16 cellular contexts compared by ENCODE assay signal in the genomic region with DNA sequence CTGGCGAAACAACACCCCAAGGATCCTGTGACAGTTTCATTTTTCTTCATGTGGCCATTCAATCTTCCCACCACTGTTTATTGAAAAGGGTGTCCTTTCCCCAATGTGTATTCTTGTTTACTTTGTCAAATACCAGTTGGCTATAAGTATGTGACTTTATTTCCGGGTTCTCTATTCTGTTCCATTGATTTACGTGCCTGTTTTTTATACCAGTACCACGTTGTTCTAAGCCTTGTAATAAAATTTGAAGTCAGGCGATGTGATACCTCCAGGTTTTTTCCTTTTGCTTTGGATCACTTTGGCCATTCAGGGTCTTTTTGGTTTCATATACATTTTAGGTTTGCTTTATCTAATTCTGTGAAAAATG. TPM values are rescaled to one million over a fixed set of nuclear protein-coding genes. Genes with fewer than 3 reads are reported as not detected.
A peak's percentile ranks its signal among the peaks of the same experiment; 100 is the strongest.
DNase-seq lines count a peak whose midpoint lies in the region; FAIRE-seq and TF ChIP-seq lines count a peak whose summit lies in the region.
"Had no signal": no experiment of that assay in that cellular context is flagged by ENCODE, and none has a peak within 500 bp of the region (broad histone marks: within the 10 kb centered on the region; RNA-seq: fewer than 3 reads in every experiment).

No MANE protein-coding gene starts in this region.

- CTCF ChIA-PET in mammary epithelial cell (lab: Charles Lee; ENCODE audit: low non-redundant PET), result no interaction called here

- peak overlapping the region; percentile 78; the same call in 1 of the 2 replicates for H3K4me3 ChIP-seq in HUES48 (ENCODE audit: low read depth, low read length)
- no peak overlapping the region for H3K4me3 ChIP-seq in mammary epithelial cell (replicated peaks in 1 of 3; ENCODE audit: insufficient read depth in 1 of 3, low read depth in 2 of 3, low read length in 3 of 3)
- no peak overlapping the region for H3K4me3 ChIP-seq in small intestine (ENCODE audit: low read depth in 1 of 2, low read length in 2 of 2)
- H3K4me3 ChIP-seq: sigmoid colon had no signal

- dilution Hi-C loops in mammary epithelial cell (cut with HindIII; ENCODE audit: low sequenced_read_pairs), result no loop called here

- H3K27me3 ChIP-seq in HUES48 (ENCODE audit: control insufficient read depth, insufficient read depth, low read length) (no peaks in the 10 kb centered on the region), mammary epithelial cell (ENCODE audit: insufficient read depth, low read length) (no peaks in the 10 kb centered on the region), small intestine (ENCODE audit: control insufficient read depth in 2 of 2, insufficient read depth in 2 of 2, low read length in 2 of 2) (no peaks in the 10 kb centered on the region)
- H3K27me3 ChIP-seq: sigmoid colon had no signal

- H3K9ac ChIP-seq in HUES48 (ENCODE audit: low read depth, low read length) (no peak overlapping the region), mammary epithelial cell (ENCODE audit: insufficient read depth, low read length) (no peak overlapping the region)

- intact Hi-C loops in mammary epithelial cell (cut with micrococcal nuclease), result loop anchor here (10.0 kb wide), 1 partner anchor 649 kb away; no protein-coding TSS in a partner anchor

- 56% methylated on average over 5 of the region's 5 CpGs for WGBS in mammary epithelial cell (ENCODE audit: low coverage, missing lambda C conversion rate)
- WGBS in small intestine, 3 donors, result 19 to 57% (median 34%) methylated on average over 5 of the region's 5 CpGs

- H2AFZ ChIP-seq in mammary epithelial cell (ENCODE audit: low read depth, low read length), result peak overlapping the region; percentile 52

- H3K4me1 ChIP-seq in HUES48 (ENCODE audit: control insufficient read depth, insufficient read depth, low read length) (peaks cover 27% of the 10 kb centered on the region), mammary epithelial cell (ENCODE audit: insufficient read depth, low read length) (no peaks in the 10 kb centered on the region), small intestine (ENCODE audit: control insufficient read depth in 2 of 2, insufficient read depth in 1 of 2, low read depth in 1 of 2, low read length in 1 of 2) (no peaks in the 10 kb centered on the region)
- H3K4me1 ChIP-seq: sigmoid colon had no signal

- DNase-seq in mammary epithelial cell (no peak), small intestine (peak; percentile 47), NCI-H1105 (lab: John Stamatoyannopoulos, UW) (no peak), NCI-H748 treated with DMSO at 0.1 percent for 48 hours (lab: John Stamatoyannopoulos, UW) (no peak), GM03348 (ENCODE audit: low spot score) (no peak)
- DNase-seq in stimulated activated naive CD4-positive, alpha-beta T cell treated with Interleukin-2 at 50 U/mL for 16 hours (lab: John Stamatoyannopoulos, UW), result no peak
- DNase-seq: activated CD8-positive, alpha-beta T cell treated with anti-CD3 and anti-CD28 coated beads for 36 hours; hippocampal formation; NCI-H1436 treated with DMSO at 0.1 percent for 48 hours had no signal

- no TSS peak for BruUV-seq in mammary epithelial cell (replicated peaks; lab: Mats Ljungman, UMichigan)

- H3K36me3 ChIP-seq in HUES48 (ENCODE audit: control insufficient read depth, insufficient read depth, low read length), result no peaks in the 10 kb centered on the region
- no peaks in the 10 kb centered on the region for H3K36me3 ChIP-seq in mammary epithelial cell (ENCODE audit: insufficient read depth, low read length)
- H3K36me3 ChIP-seq in small intestine (ENCODE audit: control insufficient read depth in 2 of 2, insufficient read depth in 2 of 2, low read length in 2 of 2), result no peaks in the 10 kb centered on the region
- H3K36me3 ChIP-seq: sigmoid colon had no signal

- no peaks in the 10 kb centered on the region for H4K20me1 ChIP-seq in mammary epithelial cell (ENCODE audit: insufficient read depth, low read length)

- in situ Hi-C loops in mammary epithelial cell (cut with MboI; ENCODE audit: low sequenced_read_pairs in 2 of 2), result no loop called here

- no peak for TF ChIP-seq CTCF in mammary epithelial cell (conservative IDR thresholded peaks at IDR 0.05 in 1 of 2, IDR thresholded peaks at IDR 0.05 in 1 of 2; ENCODE audit: extremely low read depth in 1 of 2, insufficient read depth in 1 of 2, low read depth in 1 of 2, low read length in 2 of 2)

- H3K79me2 ChIP-seq in mammary epithelial cell (ENCODE audit: insufficient read depth, low read length), result no peaks in the 10 kb centered on the region

- H3K27ac ChIP-seq in HUES48 (ENCODE audit: low read depth, low read length) (no peak overlapping the region), mammary epithelial cell (ENCODE audit: insufficient read depth, low read depth, low read length) (no peak overlapping the region), small intestine (ENCODE audit: low read depth in 1 of 2, low read length in 1 of 2) (no peak overlapping the region)
- H3K27ac ChIP-seq: sigmoid colon had no signal

- H3K4me2 ChIP-seq in mammary epithelial cell (ENCODE audit: insufficient read depth, low read depth, low read length), result peak overlapping the region; percentile 18

- FAIRE-seq in islet of Langerhans (lab: Jason Lieb, UNC), result peak; percentile 90
- no peak for FAIRE-seq in small intestine (lab: Jason Lieb, UNC)

- H3K9me3 ChIP-seq in HUES48 (ENCODE audit: control insufficient read depth, insufficient read depth, low read length), result no peaks in the 10 kb centered on the region
- H3K9me3 ChIP-seq in mammary epithelial cell (replicated peaks; ENCODE audit: insufficient read depth, low read length), result no peaks in the 10 kb centered on the region
- H3K9me3 ChIP-seq in small intestine (ENCODE audit: control insufficient read depth, low read depth), result no peaks in the 10 kb centered on the region
- H3K9me3 ChIP-seq: sigmoid colon had no signal

RNA-seq across cellular contexts. Expression of a gene that starts 9.1 kb away (rescaled TPM):
- total RNA-seq in mammary epithelial cell, result not detected
- polyA plus RNA-seq in mammary epithelial cell, result not detected
- polyA minus RNA-seq in mammary epithelial cell, result not detected
- polyA plus RNA-seq in small intestine, result under 1 TPM in 2 of 3 donors, not detected in 1; under 0.01 to 0.49 TPM
- total RNA-seq: activated CD8-positive, alpha-beta T cell treated with anti-CD3 and anti-CD28 coated beads for 36 hours; activated T-helper 17 cell treated with anti-CD3 and anti-CD28 coated beads, Interleukin-2, amount 50 U/mL, for 72 hours; fibroblast of lung; RPMI7951 had no signal
- polyA plus RNA-seq: BJ, fibroblast of lung had no signal
